Comparison of ENCODE assay signal across 8 cellular contexts in the genomic region with DNA sequence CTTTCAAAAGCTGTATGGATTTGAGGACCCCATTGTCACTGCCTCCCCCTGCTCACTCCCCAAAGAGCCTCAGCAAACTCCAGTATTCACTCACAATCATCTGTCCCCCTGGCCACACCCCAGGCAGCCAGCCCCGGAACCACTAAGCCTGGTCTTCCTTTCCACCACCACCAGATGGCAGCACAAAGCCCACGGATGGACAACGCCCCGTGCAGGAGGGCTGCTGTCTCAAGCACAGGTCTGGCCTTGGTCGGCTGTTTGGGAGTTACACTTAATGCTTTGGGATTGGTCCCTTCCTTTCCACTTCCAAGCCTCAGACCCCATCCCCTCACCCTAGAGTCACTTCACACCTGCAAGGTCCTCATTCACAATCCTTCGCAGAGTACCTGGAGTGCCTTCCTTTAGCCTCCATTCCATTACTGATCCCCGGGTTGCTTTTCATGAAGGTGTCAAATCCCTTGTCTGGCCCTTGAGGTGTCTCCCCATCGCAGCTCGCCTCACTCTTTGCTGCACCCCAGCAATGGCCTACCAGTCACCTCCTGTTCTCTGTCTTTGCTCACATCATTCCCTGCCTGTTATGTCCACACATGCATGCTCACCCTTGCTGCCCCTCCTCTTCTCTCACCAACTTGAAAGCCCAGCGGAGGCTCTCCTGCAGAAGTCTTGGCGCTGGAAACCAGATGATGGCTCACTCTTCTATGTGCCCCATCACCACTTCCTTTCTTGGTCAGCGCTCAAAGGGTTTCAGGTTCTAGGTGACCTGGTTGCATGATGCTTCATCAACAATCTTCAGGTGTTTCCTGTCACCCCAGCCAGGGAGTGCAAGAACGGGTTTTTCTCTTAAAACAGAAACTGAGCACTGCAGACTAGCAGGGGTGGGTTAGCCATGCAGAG. TPM values are rescaled to one million over a fixed set of nuclear protein-coding genes. Genes with fewer than 3 reads are reported as not detected.
A peak's percentile ranks its signal among the peaks of the same experiment; 100 is the strongest.
DNase-seq lines count a peak whose midpoint lies in the region; ATAC-seq and TF ChIP-seq lines count a peak whose summit lies in the region.

No MANE protein-coding gene starts in this region.

- H3K4me1 ChIP-seq in mesenchymal stem cell (ENCODE audit: control insufficient read depth, insufficient read depth, low read depth, low read length): no peaks in the 10 kb centered on the region

- no peak overlapping the region for H3K18ac ChIP-seq in mesenchymal stem cell (ENCODE audit: low read depth in 1 of 2, low read length in 2 of 2)

- no peak overlapping the region for H4K91ac ChIP-seq in mesenchymal stem cell (ENCODE audit: low read length)

- intact Hi-C loops in CD14-positive monocyte (cut with micrococcal nuclease): loop anchor here (5.0 to 10.0 kb wide), 4 partner anchors 41 to 244 kb away; a partner anchor contains a TSS

- no peak overlapping the region for H3K4ac ChIP-seq in mesenchymal stem cell (ENCODE audit: low read depth in 1 of 2, low read length in 2 of 2)

- no peak overlapping the region for H3K14ac ChIP-seq in mesenchymal stem cell (ENCODE audit: low read length in 2 of 2)

- H3K23ac ChIP-seq in mesenchymal stem cell (ENCODE audit: low read length in 2 of 2): no peak overlapping the region

- H3K9me3 Mint-ChIP-seq in CD14-positive monocyte: peaks cover 0 to 11% (median 4%) of the 10 kb centered on the region in 7 donors

- no peak overlapping the region for H2BK15ac ChIP-seq in mesenchymal stem cell (ENCODE audit: low read depth, poor library complexity, severe bottlenecking)

- DNase-seq in CD14-positive monocyte (ENCODE audit: low spot score) (peak; percentile 83), NCI-H524 treated with DMSO at 0.1 percent for 48 hours (lab: John Stamatoyannopoulos, UW) (peak; percentile 37), dermis microvascular lymphatic vessel endothelial cell (ENCODE audit: low read depth in 2 of 2) (peak; percentile 28 to 52), mesenchymal stem cell (peak; percentile 42)
- peak; percentile 84 for DNase-seq in activated CD4-positive, alpha-beta T cell treated with anti-CD3 and anti-CD28 coated beads, Interleukin-2, amount 50 U/mL, for 1 hour
- DNase-seq in stimulated activated CD8-positive, alpha-beta memory T cell treated with anti-CD3 and anti-CD28 coated beads, Interleukin-4, amount 100 ng/mL, for 24 hours (ENCODE audit: low read depth): peak; percentile 69

- no peak overlapping the region for H4K8ac ChIP-seq in mesenchymal stem cell (ENCODE audit: low read length)

- no peaks in the 10 kb centered on the region for H3K79me1 ChIP-seq in mesenchymal stem cell (replicated peaks; ENCODE audit: low read length, poor library complexity, severe bottlenecking)

- peaks cover 0 to 4% (median 0%) of the 10 kb centered on the region in 3 donors for H3K27me3 Mint-ChIP-seq in CD14-positive monocyte (ENCODE audit: low read depth in 3 of 3)

- H3K36me3 Mint-ChIP-seq in CD14-positive monocyte: peaks cover 4 to 5% of the 10 kb centered on the region in 2 donors

- no peak overlapping the region for H3K4me3 ChIP-seq in mesenchymal stem cell (ENCODE audit: insufficient read depth in 1 of 2, low read depth in 1 of 2, low read length in 2 of 2)

- no peak overlapping the region for H3K4me2 ChIP-seq in mesenchymal stem cell (ENCODE audit: low read length, poor library complexity, severe bottlenecking)

- peaks cover 0 to 47% of the 10 kb centered on the region in 2 experiments for H3K27me3 ChIP-seq in mesenchymal stem cell (ENCODE audit: control insufficient read depth in 1 of 2, insufficient read depth in 1 of 2, low read length in 2 of 2)

- TF ChIP-seq CTCF in CD14-positive monocyte (IDR thresholded peaks at IDR 0.05): peak; percentile 83

- H3K27ac ChIP-seq in mesenchymal stem cell (ENCODE audit: low read length, poor library complexity, severe bottlenecking): no peak overlapping the region

- H3K36me3 ChIP-seq in mesenchymal stem cell (ENCODE audit: control insufficient read depth in 1 of 2, insufficient read depth in 2 of 2, low read depth in 1 of 2, low read length in 2 of 2): no peaks in the 10 kb centered on the region

- H3K4me1 Mint-ChIP-seq in CD14-positive monocyte: peaks cover 57% of the 10 kb centered on the region

- WGBS in mesenchymal stem cell: 43% methylated on average over 13 of the region's 13 CpGs

- H2AFZ ChIP-seq in mesenchymal stem cell (ENCODE audit: low read depth, low read length): no peak overlapping the region

- no peak overlapping the region for H2BK120ac ChIP-seq in mesenchymal stem cell (ENCODE audit: low read depth, low read length)

- no peak overlapping the region for H2BK12ac ChIP-seq in mesenchymal stem cell (ENCODE audit: low read length in 2 of 2)

- H2AK5ac ChIP-seq in mesenchymal stem cell (ENCODE audit: low read length, severe bottlenecking): no peak overlapping the region

- ATAC-seq in GM19351 (IDR thresholded peaks at IDR 0.05; ENCODE audit: unreplicated experiment): peak; percentile 49
- ATAC-seq in HG03354 (IDR thresholded peaks at IDR 0.05; ENCODE audit: poor library complexity, severe bottlenecking, unreplicated experiment): peak; percentile 60

- no peak overlapping the region for H3K9ac ChIP-seq in mesenchymal stem cell (ENCODE audit: low read length)

- H2BK5ac ChIP-seq in mesenchymal stem cell (ENCODE audit: low read depth, low read length, poor library complexity, severe bottlenecking): no peak overlapping the region

- H3K27ac Mint-ChIP-seq in CD14-positive monocyte: no peak overlapping the region

- no peak overlapping the region for H3K4me3 Mint-ChIP-seq in CD14-positive monocyte

- H3K9me3 ChIP-seq in mesenchymal stem cell (ENCODE audit: control insufficient read depth, low read length): no peaks in the 10 kb centered on the region

RNA-seq across cellular contexts. Expression of a gene that starts 24.9 kb away (rescaled TPM):
- not detected for polyA plus RNA-seq in CD14-positive monocyte
- not detected in 2 replicates for total RNA-seq in dermis microvascular lymphatic vessel endothelial cell
- not detected for polyA plus RNA-seq in mesenchymal stem cell (2013, experiment 1 of 2)
- polyA plus RNA-seq in mesenchymal stem cell (2013, experiment 2 of 2): 0.01 TPM

RNA-seq across cellular contexts. Expression of a gene that starts 43.7 kb away (rescaled TPM):
- polyA plus RNA-seq in CD14-positive monocyte: 1 to 10 TPM; 5.6 to 7.7 TPM
- not detected in 2 replicates for total RNA-seq in dermis microvascular lymphatic vessel endothelial cell
- polyA plus RNA-seq in mesenchymal stem cell (2013, experiment 1 of 2): not detected
- not detected for polyA plus RNA-seq in mesenchymal stem cell (2013, experiment 2 of 2)
